8 cellular contexts compared by ENCODE assay signal in the genomic region with DNA sequence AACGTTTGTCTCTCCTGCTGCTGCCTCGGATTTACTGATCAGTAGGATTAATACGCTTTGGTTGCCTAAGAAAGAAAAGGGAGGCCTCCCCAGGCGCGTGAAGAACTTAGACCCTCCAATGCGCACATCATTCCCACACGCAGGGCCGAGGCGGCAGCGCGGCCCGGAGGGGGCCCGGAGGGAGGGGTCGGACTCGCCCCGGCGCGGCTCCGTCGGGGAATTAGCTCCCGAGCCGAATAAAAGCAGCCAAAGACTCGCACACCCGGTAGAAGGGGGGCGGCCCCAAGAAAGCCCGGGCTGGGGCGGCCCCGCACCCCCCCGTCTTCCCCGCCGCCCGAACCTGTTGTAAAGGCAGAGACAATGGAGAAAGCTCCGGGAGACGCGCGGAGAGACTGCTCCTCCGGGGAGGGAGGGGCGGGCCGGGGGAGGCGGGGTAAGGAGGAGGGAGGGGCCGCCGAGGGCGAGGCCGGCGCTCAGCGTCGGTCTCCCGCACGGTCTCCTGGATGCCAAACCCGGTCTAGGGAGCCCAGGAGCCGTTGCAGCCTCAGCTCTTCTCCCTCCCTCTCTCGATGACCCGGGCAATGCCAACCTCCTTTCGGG. TPM values are rescaled to one million over a fixed set of nuclear protein-coding genes. Genes with fewer than 3 reads are reported as not detected.
DNase-seq lines count a peak whose midpoint lies in the region; ATAC-seq and TF ChIP-seq lines count a peak whose summit lies in the region.

A gene (minus strand): TSS at position 362 of the 600 bp plus-strand sequence. CDS start 446 bp downstream, outside the sequence.

- peak within 1 kb of the TSS; percentile 39 for H3K4me3 ChIP-seq in BE2C (ENCODE audit: low read depth, low read length)

- H3K27me3 ChIP-seq in BE2C = peaks cover 36% of the 10 kb centered on the region

- no peak for TF ChIP-seq CTCF in BE2C (IDR thresholded peaks at IDR 0.05; ENCODE audit: low read depth, low read length)
- no peak for TF ChIP-seq CTCF in mesothelial cell of epicardium (IDR thresholded peaks at IDR 0.05; ENCODE audit: unreplicated experiment)

- peaks cover 81% of the 10 kb centered on the region for H3K27me3 Mint-ChIP-seq in mesothelial cell of epicardium (ENCODE audit: low read depth)

- no peaks in the 10 kb centered on the region for H3K36me3 ChIP-seq in BE2C

- H3K4me1 Mint-ChIP-seq in mesothelial cell of epicardium = peaks cover 20% of the 10 kb centered on the region

- H3K9me3 Mint-ChIP-seq in mesothelial cell of epicardium = peaks cover 22% of the 10 kb centered on the region

- no peaks in the 10 kb centered on the region for H3K9me3 ChIP-seq in BE2C

- H3K27ac Mint-ChIP-seq in mesothelial cell of epicardium = no peak within 1 kb of the TSS

- no peaks in the 10 kb centered on the region for H3K4me1 ChIP-seq in BE2C

- peak; percentile 66 for ATAC-seq in GM21723 (IDR thresholded peaks at IDR 0.05; ENCODE audit: unreplicated experiment)

- DNase-seq in BE2C = peak; percentile 48
- peak; percentile 65 for DNase-seq in NCI-H226
- peak; percentile 87 for DNase-seq in activated CD8-positive, alpha-beta memory T cell treated with anti-CD3 and anti-CD28 coated beads for 24 hours
- DNase-seq in effector CD4-positive, alpha-beta T cell = peak; percentile 51
- peak in 1 of 2 experiments; percentile 47 for DNase-seq in mesothelial cell of epicardium (ENCODE audit: low spot score in 2 of 2, unreplicated experiment in 2 of 2)
- peak; percentile 65 to 70 for DNase-seq in stimulated activated CD8-positive, alpha-beta memory T cell treated with anti-CD3 and anti-CD28 coated beads, Interleukin-15, amount 100 ng/mL, for 48 hours (ENCODE audit: low read depth in 2 of 2)
- no peak for DNase-seq in mesenteric fat pad (ENCODE audit: low spot score)

- H3K4me3 Mint-ChIP-seq in mesothelial cell of epicardium = peak within 1 kb of the TSS; percentile 76

- H3K36me3 Mint-ChIP-seq in mesothelial cell of epicardium = no peaks in the 10 kb centered on the region

RNA-seq across cellular contexts. Expression of the gene that starts here (rescaled TPM):
- 1.0 TPM for polyA plus RNA-seq in BE2C (2012; ENCODE audit: insufficient read depth, insufficient read length, low read depth)
- 1.9 to 2.3 TPM (median 2.1 TPM) in 3 replicates for total RNA-seq in mesothelial cell of epicardium
- 0.71 TPM for total RNA-seq in mesenteric fat pad
